In genomic region chr19:40283414-40284250, GRCh38 we compare ENCODE assay signal across 8 cellular contexts. TPM values are rescaled to one million over a fixed set of nuclear protein-coding genes. Genes with fewer than 3 reads are reported as not detected.
A peak's percentile ranks its signal among the peaks of the same experiment; 100 is the strongest.
DNase-seq lines count a peak whose midpoint lies in the region; TF ChIP-seq lines count a peak whose summit lies in the region.

No MANE protein-coding gene starts in this region.

- H3K36me3 Mint-ChIP-seq in Caco-2 (ENCODE audit: insufficient read depth, unreplicated experiment) (peaks cover 13% of the 10 kb centered on the region), endothelial cell (ENCODE audit: low read depth, unreplicated experiment) (peaks cover 4% of the 10 kb centered on the region)

- intact Hi-C loops in Caco-2 (cut with micrococcal nuclease; ENCODE audit: unreplicated experiment): no loop called here

- no peak for DNase-seq in Caco-2
- DNase-seq in NT2/D1 (ENCODE audit: low read depth, low spot score): no peak
- DNase-seq in endothelial cell (ENCODE audit: low spot score): no peak
- DNase-seq in NCI-H1048 (lab: John Stamatoyannopoulos, UW): no peak
- no peak for DNase-seq in DMS79 (lab: John Stamatoyannopoulos, UW)
- no peak for DNase-seq in stimulated activated CD4-positive, alpha-beta T cell treated with anti-CD3 and anti-CD28 coated beads, Interleukin-4, amount 100 ng/mL, for 24 hours
- DNase-seq in NCI-H2171 (lab: John Stamatoyannopoulos, UW): no peak

- H3K4me1 ChIP-seq in Caco-2: peaks cover 8% of the 10 kb centered on the region
- peaks cover 21% of the 10 kb centered on the region for H3K4me1 ChIP-seq in NT2/D1 (ENCODE audit: insufficient read depth, insufficient read length)
- peaks cover 17 to 20% of the 10 kb centered on the region in 2 experiments for H3K4me1 ChIP-seq in neutrophil (ENCODE audit: control insufficient read depth in 1 of 2, insufficient read depth in 1 of 2, low read depth in 1 of 2, low read length in 1 of 2)

- H3K4me3 ChIP-seq in Caco-2 (ENCODE audit: low read depth, low read length): peak overlapping the region; percentile 97
- peak overlapping the region; percentile 84 for H3K4me3 ChIP-seq in NT2/D1 (ENCODE audit: insufficient read length, low read depth)
- H3K4me3 ChIP-seq in neutrophil (ENCODE audit: low read depth in 1 of 2, low read length in 1 of 2): peak overlapping the region; percentile 77 to 93

- no peaks in the 10 kb centered on the region for H3K27me3 Mint-ChIP-seq in Caco-2 (ENCODE audit: insufficient read depth, unreplicated experiment)
- peaks cover 10% of the 10 kb centered on the region for H3K27me3 Mint-ChIP-seq in endothelial cell (ENCODE audit: unreplicated experiment)

- H3K9me3 Mint-ChIP-seq in Caco-2 (ENCODE audit: unreplicated experiment) (no peaks in the 10 kb centered on the region), endothelial cell (ENCODE audit: unreplicated experiment) (no peaks in the 10 kb centered on the region)

- H3K4me1 Mint-ChIP-seq in Caco-2 (ENCODE audit: low read depth, unreplicated experiment): no peaks in the 10 kb centered on the region
- peaks cover 19% of the 10 kb centered on the region for H3K4me1 Mint-ChIP-seq in endothelial cell (ENCODE audit: unreplicated experiment)

- POLR2A ChIA-PET in Caco-2 (lab: Charles Lee): no interaction called here

- H3K9ac ChIP-seq in NT2/D1 (ENCODE audit: insufficient read length, low read depth): peak overlapping the region; percentile 95

- BruUV-seq in Caco-2 (replicated peaks; lab: Mats Ljungman, UMichigan): no TSS peak

- H3K4me3 Mint-ChIP-seq in Caco-2 (ENCODE audit: unreplicated experiment) (peak overlapping the region; percentile 99), endothelial cell (ENCODE audit: unreplicated experiment) (peak overlapping the region; percentile 97)

- H3K27me3 ChIP-seq in Caco-2 (replicated peaks; ENCODE audit: control insufficient read depth, insufficient read depth, low read length): no peaks in the 10 kb centered on the region
- no peaks in the 10 kb centered on the region for H3K27me3 ChIP-seq in NT2/D1 (ENCODE audit: insufficient read depth, insufficient read length)
- no peaks in the 10 kb centered on the region for H3K27me3 ChIP-seq in neutrophil

- H3K9me3 ChIP-seq in Caco-2 (no peaks in the 10 kb centered on the region), NT2/D1 (ENCODE audit: insufficient read depth, low read length) (no peaks in the 10 kb centered on the region), neutrophil (no peaks in the 10 kb centered on the region)

- peak overlapping the region; percentile 96 for H3K27ac ChIP-seq in neutrophil

- peak overlapping the region; percentile 88 for H3K27ac Mint-ChIP-seq in Caco-2 (ENCODE audit: unreplicated experiment)
- peak overlapping the region; percentile 95 for H3K27ac Mint-ChIP-seq in endothelial cell (ENCODE audit: unreplicated experiment)

- TF ChIP-seq CTCF in Caco-2 (IDR thresholded peaks at IDR 0.05; ENCODE audit: insufficient read depth in 1 of 2, low read depth in 1 of 2, low read length in 1 of 2, severe bottlenecking in 1 of 2, unreplicated experiment in 1 of 2) (no peak), endothelial cell (IDR thresholded peaks at IDR 0.05; ENCODE audit: unreplicated experiment) (no peak), neutrophil (IDR thresholded peaks at IDR 0.05) (no peak)

- CTCF ChIA-PET in Caco-2 (lab: Charles Lee): interaction anchor here (1.4 kb wide), 1 partner anchor 31 kb away, joined by 5 read pairs; no protein-coding TSS in a partner anchor

- H3K36me3 ChIP-seq in Caco-2 (ENCODE audit: control insufficient read depth, insufficient read depth, low read length) (no peaks in the 10 kb centered on the region; the same call in 1 of the 2 replicates), NT2/D1 (ENCODE audit: insufficient read depth, insufficient read length, low read length) (peaks cover 25% of the 10 kb centered on the region), neutrophil (peaks cover 8% of the 10 kb centered on the region)

RNA-seq across cellular contexts. Expression of gene AKT2, which starts 1.5 kb away (rescaled TPM):
- total RNA-seq in Caco-2 (2022) (164 and 169 TPM in 2 replicates), endothelial cell (ENCODE audit: unreplicated experiment) (89.8 TPM)

RNA-seq across cellular contexts. Expression of gene CCNP, which starts 57.1 kb away (rescaled TPM):
- total RNA-seq in Caco-2 (2022) (4.1 and 5.3 TPM in 2 replicates), endothelial cell (ENCODE audit: unreplicated experiment) (0.18 TPM)
